ENCODE assay signal across 1 cellular context in the genomic region with DNA sequence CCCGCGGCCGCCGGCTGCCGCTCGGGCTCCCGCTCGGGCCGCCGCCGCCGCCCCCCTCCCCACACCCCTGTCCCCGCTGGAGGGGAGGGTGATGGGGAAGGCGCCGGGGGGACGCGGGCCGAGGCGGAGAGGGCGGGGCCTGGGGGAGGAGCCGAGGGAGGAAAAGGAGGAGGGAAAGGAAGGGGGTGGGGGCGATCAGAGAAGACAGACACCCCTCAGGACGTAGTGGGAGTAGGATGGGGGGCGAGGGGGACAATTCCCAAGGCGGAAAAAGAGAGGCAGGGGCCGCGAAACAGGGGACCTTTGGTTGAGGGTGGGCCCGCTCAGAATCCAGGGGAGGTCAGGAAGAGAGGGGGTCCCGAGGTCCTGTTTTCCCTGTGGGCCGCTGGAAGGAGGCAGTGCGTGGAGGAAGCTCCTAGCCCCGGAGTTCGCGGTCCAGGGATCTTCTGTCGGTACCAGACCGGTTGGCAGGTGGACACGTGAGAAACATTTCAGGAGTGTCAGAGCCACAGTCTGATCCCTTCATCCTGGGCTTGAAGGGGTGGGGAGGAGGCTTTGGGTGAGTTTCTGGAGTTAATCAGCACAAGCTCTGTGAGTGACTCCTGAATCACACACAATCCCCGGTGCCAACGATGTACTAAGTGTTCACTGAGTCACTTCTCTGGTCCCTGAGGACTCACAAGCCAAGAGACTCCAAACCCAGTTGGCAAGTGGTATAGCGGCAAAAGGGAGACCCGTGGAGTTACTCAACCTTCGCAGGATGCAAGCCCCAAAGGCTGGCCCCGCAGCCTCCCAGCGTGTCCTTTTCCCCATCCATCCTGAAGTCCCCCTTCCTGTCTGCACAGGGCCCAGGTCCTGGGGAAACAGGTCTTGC.
TF ChIP-seq lines count a peak whose summit lies in the region.

XYLT1 (minus strand) TSS at position 90 of the 874 bp plus-strand sequence. CDS start 164 bp downstream, outside the sequence.

TF ChIP-seq in SK-N-SH, 30 proteins besides CTCF, POLR2A, EP300 and RAD21 (continued from another document):
- TF ChIP-seq NRF1 (IDR thresholded peaks at IDR 0.05; ENCODE audit: low read depth, low read length) (no peak), YY1 (IDR thresholded peaks at IDR 0.05; ENCODE audit: low read depth) (no peak), FOXJ3 (CRISPR knock-in tag; IDR thresholded peaks at IDR 0.05) (no peak), RCOR1 (IDR thresholded peaks at IDR 0.05; ENCODE audit: low read length) (no peak), JUND (IDR thresholded peaks at IDR 0.05) (peak; percentile 74), TCF12 (IDR thresholded peaks at IDR 0.05) (peak; percentile 90), FOSL2 (IDR thresholded peaks at IDR 0.05; ENCODE audit: borderline replicate concordance, low read depth) (peak; percentile 81; the same call in 1 of the 2 replicates), GATA2 (CRISPR knock-in tag; IDR thresholded peaks at IDR 0.05) (no peak), EZH2phosphoT487 (IDR thresholded peaks at IDR 0.05; ENCODE audit: borderline replicate concordance, low read depth) (no peak), NFIC (IDR thresholded peaks at IDR 0.05; ENCODE audit: borderline replicate concordance) (peak; percentile 78), MXI1 (IDR thresholded peaks at IDR 0.05; ENCODE audit: low read depth, low read length) (peak; percentile 22; the same call in 1 of the 2 replicates), ELF1 (IDR thresholded peaks at IDR 0.05) (no peak), CHD2 (IDR thresholded peaks at IDR 0.05; ENCODE audit: low read length, partially characterized antibody) (no peak), REST (IDR thresholded peaks at IDR 0.05; ENCODE audit: low read depth, low read length) (no peak), RXRA (IDR thresholded peaks at IDR 0.05; ENCODE audit: borderline replicate concordance, low read depth) (peak; percentile 66; the same call in 1 of the 2 replicates), GABPA (IDR thresholded peaks at IDR 0.05; ENCODE audit: low read depth) (no peak), TEAD4 (IDR thresholded peaks at IDR 0.05; ENCODE audit: borderline replicate concordance, insufficient read depth) (peak; percentile 28; the same call in 1 of the 2 replicates), SIN3A (IDR thresholded peaks at IDR 0.05; ENCODE audit: borderline replicate concordance, low read depth, low read length) (0 out of 2 replicates have a peak, but pooled peaks have one; percentile 11)
- TF ChIP-seq, protein P1, sequence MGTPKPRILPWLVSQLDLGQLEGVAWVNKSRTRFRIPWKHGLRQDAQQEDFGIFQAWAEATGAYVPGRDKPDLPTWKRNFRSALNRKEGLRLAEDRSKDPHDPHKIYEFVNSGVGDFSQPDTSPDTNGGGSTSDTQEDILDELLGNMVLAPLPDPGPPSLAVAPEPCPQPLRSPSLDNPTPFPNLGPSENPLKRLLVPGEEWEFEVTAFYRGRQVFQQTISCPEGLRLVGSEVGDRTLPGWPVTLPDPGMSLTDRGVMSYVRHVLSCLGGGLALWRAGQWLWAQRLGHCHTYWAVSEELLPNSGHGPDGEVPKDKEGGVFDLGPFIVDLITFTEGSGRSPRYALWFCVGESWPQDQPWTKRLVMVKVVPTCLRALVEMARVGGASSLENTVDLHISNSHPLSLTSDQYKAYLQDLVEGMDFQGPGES (IDR thresholded peaks at IDR 0.05; ENCODE audit: low read depth, low read length), result no peak
- TF ChIP-seq, protein P2, sequence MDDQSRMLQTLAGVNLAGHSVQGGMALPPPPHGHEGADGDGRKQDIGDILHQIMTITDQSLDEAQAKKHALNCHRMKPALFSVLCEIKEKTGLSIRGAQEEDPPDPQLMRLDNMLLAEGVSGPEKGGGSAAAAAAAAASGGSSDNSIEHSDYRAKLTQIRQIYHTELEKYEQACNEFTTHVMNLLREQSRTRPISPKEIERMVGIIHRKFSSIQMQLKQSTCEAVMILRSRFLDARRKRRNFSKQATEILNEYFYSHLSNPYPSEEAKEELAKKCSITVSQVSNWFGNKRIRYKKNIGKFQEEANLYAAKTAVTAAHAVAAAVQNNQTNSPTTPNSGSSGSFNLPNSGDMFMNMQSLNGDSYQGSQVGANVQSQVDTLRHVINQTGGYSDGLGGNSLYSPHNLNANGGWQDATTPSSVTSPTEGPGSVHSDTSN (IDR thresholded peaks at IDR 0.05), result peak; percentile 73
TF ChIP-seq in SK-N-SH: peak in this region for 11.
